Comparison of ENCODE assay signal across 13 cellular contexts in genomic region chr12:123546281-123546680, GRCh38. TPM values are rescaled to one million over a fixed set of nuclear protein-coding genes. Genes with fewer than 3 reads are reported as not detected.
DNase-seq lines count a peak whose midpoint lies in the region; TF ChIP-seq lines count a peak whose summit lies in the region.
"Had no signal": no experiment of that assay in that cellular context is flagged by ENCODE, and none has a peak within 500 bp of the region (broad histone marks: within the 10 kb centered on the region; RNA-seq: fewer than 3 reads in every experiment).

No MANE protein-coding gene starts in this region.

- H3K79me1 ChIP-seq in mesendoderm (ENCODE audit: low read length) = no peaks in the 10 kb centered on the region

- H2BK5ac ChIP-seq in mesendoderm (ENCODE audit: low read length) = no peak overlapping the region

- H3K4me2 ChIP-seq in mesendoderm (ENCODE audit: low read length) = no peak overlapping the region

- H2BK15ac ChIP-seq in mesendoderm (replicated peaks; ENCODE audit: low read depth) = no peak overlapping the region

- no peaks in the 10 kb centered on the region for H3K79me2 ChIP-seq in mesendoderm (ENCODE audit: control insufficient read depth, insufficient read depth, low read length)

- no peak overlapping the region for H2BK120ac ChIP-seq in mesendoderm (ENCODE audit: low read depth, low read length)

- H3K4me3 ChIP-seq in choroid plexus epithelial cell (ENCODE audit: low read depth, low read length) (no peak overlapping the region), mesendoderm (ENCODE audit: low read length) (no peak overlapping the region)
- H3K4me3 ChIP-seq: heart right ventricle had no signal

- H3K9ac ChIP-seq in mesendoderm (ENCODE audit: low read length) = no peak overlapping the region

- H4K8ac ChIP-seq in mesendoderm (ENCODE audit: low read depth, low read length) = no peak overlapping the region

- H3K18ac ChIP-seq in mesendoderm (ENCODE audit: low read length) = no peak overlapping the region

- no peaks in the 10 kb centered on the region for H3K36me3 ChIP-seq in mesendoderm (ENCODE audit: control insufficient read depth, insufficient read depth, low read length)
- H3K36me3 ChIP-seq: heart right ventricle had no signal

- no peak overlapping the region for H3K4ac ChIP-seq in mesendoderm (ENCODE audit: low read depth, low read length)

- no peak for TF ChIP-seq CTCF in choroid plexus epithelial cell (conservative IDR thresholded peaks at IDR 0.05; ENCODE audit: low read depth, low read length)

- H3K56ac ChIP-seq in mesendoderm (ENCODE audit: low read length) = no peak overlapping the region

- no peak overlapping the region for H3K27ac ChIP-seq in mesendoderm (ENCODE audit: low read depth, low read length)
- H3K27ac ChIP-seq: heart right ventricle had no signal

- H3K27me3 ChIP-seq in mesendoderm (ENCODE audit: insufficient read depth, low read length, poor library complexity) = no peaks in the 10 kb centered on the region
- H3K27me3 ChIP-seq: heart right ventricle had no signal

- DNase-seq in EL (peak; percentile 57), LHCN-M2 (ENCODE audit: low read depth) (peak; percentile 10), choroid plexus epithelial cell (ENCODE audit: low read depth) (peak; percentile 18), mesendoderm (peak; percentile 7), UCSD-AML1 (lab: John Stamatoyannopoulos, UW; ENCODE audit: unreplicated experiment) (no peak), 8988T (no peak), NOMO-1 treated with DMSO at 0.1 percent for 48 hours (lab: John Stamatoyannopoulos, UW; ENCODE audit: unreplicated experiment) (no peak)
- no peak for DNase-seq in NK-92 treated with Interleukin-12 subunit alpha and Interleukin-12 subunit beta, amount 100 ng/mL, for 24 hours (lab: John Stamatoyannopoulos, UW)
- DNase-seq: activated CD8-positive, alpha-beta memory T cell treated with anti-CD3 and anti-CD28 coated beads, Interleukin-2, amount 10 ng/mL, durations not matched to agents 7 days and 5 days; heart right ventricle; stimulated activated CD4-positive, alpha-beta T cell treated with anti-CD3 and anti-CD28 coated beads, Interleukin-4, amount 100 ng/mL, for 1 hour; substantia nigra; T-helper 1 cell had no signal

- H3K4me1 ChIP-seq in mesendoderm (ENCODE audit: control insufficient read depth, low read depth, low read length) = no peaks in the 10 kb centered on the region
- H3K4me1 ChIP-seq: heart right ventricle had no signal

- H3K23ac ChIP-seq in mesendoderm (ENCODE audit: low read length) = no peak overlapping the region

- no peak overlapping the region for H2AK5ac ChIP-seq in mesendoderm (ENCODE audit: low read length)

- H4K5ac ChIP-seq in mesendoderm (ENCODE audit: low read length) = no peak overlapping the region

RNA-seq across cellular contexts. Expression of gene RILPL1, which starts 12.8 kb away (rescaled TPM):
- 15.4 and 16.5 TPM in 2 replicates for total RNA-seq in LHCN-M2 (2014; rRNA removed)
- polyA plus RNA-seq in LHCN-M2 (2012) = 21.2 TPM
- polyA plus RNA-seq in mesendoderm (2013, experiment 1 of 2) = 3.4 TPM
- polyA plus RNA-seq in mesendoderm (2013, experiment 2 of 2) = 3.9 TPM

RNA-seq across cellular contexts. Expression of gene TMED2, which starts 38.1 kb away (rescaled TPM):
- 259 and 262 TPM in 2 replicates for total RNA-seq in LHCN-M2 (2014; rRNA removed)
- polyA plus RNA-seq in LHCN-M2 (2012) = 139 TPM
- 168 TPM for polyA plus RNA-seq in mesendoderm (2013, experiment 1 of 2)
- polyA plus RNA-seq in mesendoderm (2013, experiment 2 of 2) = 166 TPM

RNA-seq across cellular contexts. Expression of gene DDX55, which starts 55.6 kb away (rescaled TPM):
- total RNA-seq in LHCN-M2 (2014; rRNA removed) = 19.9 and 23.5 TPM in 2 replicates
- 6.9 TPM for polyA plus RNA-seq in LHCN-M2 (2012)
- 30.6 TPM for polyA plus RNA-seq in mesendoderm (2013, experiment 1 of 2)
- 31.2 TPM for polyA plus RNA-seq in mesendoderm (2013, experiment 2 of 2)

Comparison
In these comparisons a context has a peak if more than half of its experiments do, and no peak if none do; other contexts are left out.
1. DNase-seq: peak in EL (single experiment), LHCN-M2 (single experiment), choroid plexus epithelial cell (single experiment) and mesendoderm (single experiment); none in NK-92 treated with Interleukin-12 subunit alpha and Interleukin-12 subunit beta, amount 100 ng/mL, for 24 hours (single experiment), UCSD-AML1 (single experiment), 8988T (single experiment) and NOMO-1 treated with DMSO at 0.1 percent for 48 hours (single experiment).